Comparison of ENCODE assay signal across 8 cellular contexts in genomic region chr3:117526485-117527079, GRCh38.
DNase-seq lines count a peak whose midpoint lies in the region; ATAC-seq, FAIRE-seq and TF ChIP-seq lines count a peak whose summit lies in the region.

No MANE protein-coding gene starts in this region.

- H3K36me3 ChIP-seq in SK-N-SH (replicated peaks in 1 of 2; ENCODE audit: control insufficient read depth in 1 of 2, insufficient read depth in 2 of 2, low read length in 1 of 2) (no peaks in the 10 kb centered on the region), thyroid gland (no peaks in the 10 kb centered on the region)

- H2AFZ ChIP-seq in SK-N-SH (ENCODE audit: low read depth), result no peak overlapping the region

- H3K27me3 ChIP-seq in SK-N-SH (ENCODE audit: insufficient read depth) (no peaks in the 10 kb centered on the region), thyroid gland (no peaks in the 10 kb centered on the region)

- no peaks in the 10 kb centered on the region for H3K9me3 ChIP-seq in SK-N-SH
- H3K9me3 ChIP-seq in thyroid gland, result no peaks in the 10 kb centered on the region

- H3K9me2 ChIP-seq in SK-N-SH, result no peaks in the 10 kb centered on the region

- peak; percentile 36 for DNase-seq in GM03348 (ENCODE audit: low spot score)
- DNase-seq in SK-N-SH, result no peak
- DNase-seq in glomerular endothelial cell (ENCODE audit: extremely low read depth, low read depth, low spot score), result peak; percentile 10
- peak; percentile 5 to 7 for DNase-seq in thyroid gland
- DNase-seq in GM12892 (ENCODE audit: insufficient read length), result no peak
- no peak for DNase-seq in T-helper 9 cell

- H3K4me2 ChIP-seq in SK-N-SH, result no peak overlapping the region

- H3K9ac ChIP-seq in SK-N-SH, result no peak overlapping the region

- H3K4me3 ChIP-seq in SK-N-SH (ENCODE audit: low read depth in 2 of 2, low read length in 1 of 2), result no peak overlapping the region; a peak in 1 of 4 replicates
- H3K4me3 ChIP-seq in thyroid gland (replicated peaks in 1 of 3), result no peak overlapping the region

- peaks cover 6 to 17% of the 10 kb centered on the region in 2 experiments; a peak in 2 of 4 replicates for H3K4me1 ChIP-seq in SK-N-SH (ENCODE audit: control insufficient read depth in 1 of 2, insufficient read depth in 2 of 2, low read depth in 1 of 2, low read length in 1 of 2)
- H3K4me1 ChIP-seq in thyroid gland, result no peaks in the 10 kb centered on the region

- H4K20me1 ChIP-seq in SK-N-SH (ENCODE audit: insufficient read depth), result no peaks in the 10 kb centered on the region

- no peaks in the 10 kb centered on the region for H3K79me2 ChIP-seq in SK-N-SH (ENCODE audit: insufficient read depth)

- TF ChIP-seq EP300 in SK-N-SH (IDR thresholded peaks at IDR 0.05; ENCODE audit: borderline replicate concordance in 1 of 2, low read depth in 1 of 2, low read length in 1 of 2), result no peak

- POLR2A ChIA-PET in SK-N-SH (lab: Yijun Ruan, JAX), result no interaction called here

- TF ChIP-seq CTCF in SK-N-SH (IDR thresholded peaks at IDR 0.05), result peak; percentile 82
- TF ChIP-seq CTCF in thyroid gland (IDR thresholded peaks at IDR 0.05), result peak in 4 of 6 experiments; percentile 16 to 61 (median 40)

- no peak overlapping the region for H3K27ac ChIP-seq in SK-N-SH (ENCODE audit: low read depth in 2 of 2, low read length in 1 of 2)
- H3K27ac ChIP-seq in thyroid gland, result no peak overlapping the region

- intact Hi-C loops in thyroid gland (cut with DNase I), result no loop called here

- CTCF ChIA-PET in SK-N-SH (lab: Yijun Ruan, JAX), result interaction anchor here (0.6 to 2.6 kb wide), 16 partner anchors 8 to 1106 kb away, joined by 3 to 14 read pairs (median 4); no protein-coding TSS in a partner anchor

- TF ChIP-seq POLR2A in thyroid gland (IDR thresholded peaks at IDR 0.05) (no peak), GM12892 (IDR thresholded peaks at IDR 0.05; ENCODE audit: low read depth, low read length) (no peak)

- no peak for FAIRE-seq in GM12892 (lab: Jason Lieb, UNC)

- ATAC-seq in HG02798 (IDR thresholded peaks at IDR 0.05; ENCODE audit: poor library complexity, unreplicated experiment) (peak; percentile 68), HG02884 (IDR thresholded peaks at IDR 0.05; ENCODE audit: unreplicated experiment) (no peak)

- TF ChIP-seq RAD21 in SK-N-SH (IDR thresholded peaks at IDR 0.05; ENCODE audit: low read length), result peak; percentile 81

- no peaks in the 10 kb centered on the region for H3F3A ChIP-seq in SK-N-SH (replicated peaks; ENCODE audit: insufficient read depth)

- 67% methylated on average over 3 of the region's 3 CpGs for WGBS in SK-N-SH (ENCODE audit: low lambda C conversion rate)
- WGBS in thyroid gland, 2 donors, result 60 to 69% methylated on average over 3 of the region's 3 CpGs

TF ChIP-seq in SK-N-SH, 30 proteins besides CTCF, POLR2A, EP300 and RAD21:
- TF ChIP-seq FOXJ3 (CRISPR knock-in tag; IDR thresholded peaks at IDR 0.05) (no peak), MXI1 (IDR thresholded peaks at IDR 0.05; ENCODE audit: low read depth, low read length) (peak; percentile 64; the same call in 1 of the 2 replicates), TAF1 (IDR thresholded peaks at IDR 0.05; ENCODE audit: borderline replicate concordance, low read depth, low read length) (no peak), RCOR1 (IDR thresholded peaks at IDR 0.05; ENCODE audit: low read length) (no peak), SMC3 (IDR thresholded peaks at IDR 0.05; ENCODE audit: low read depth, low read length) (peak; percentile 73), FOXM1 (IDR thresholded peaks at IDR 0.05; ENCODE audit: low read depth) (no peak), EZH2phosphoT487 (IDR thresholded peaks at IDR 0.05; ENCODE audit: borderline replicate concordance, low read depth) (no peak)
- TF ChIP-seq, protein P1, sequence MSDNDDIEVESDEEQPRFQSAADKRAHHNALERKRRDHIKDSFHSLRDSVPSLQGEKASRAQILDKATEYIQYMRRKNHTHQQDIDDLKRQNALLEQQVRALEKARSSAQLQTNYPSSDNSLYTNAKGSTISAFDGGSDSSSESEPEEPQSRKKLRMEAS (IDR thresholded peaks at IDR 0.05; ENCODE audit: low read depth), result peak; percentile 72; the same call in 1 of the 2 replicates
TF ChIP-seq in SK-N-SH: peak in this region for 3.

Comparison
In these comparisons a context has a peak if more than half of its experiments do, and no peak if none do; other contexts are left out.
1. DNase-seq: peak in GM03348 (single experiment), glomerular endothelial cell (single experiment) and thyroid gland (2 of 2); none in SK-N-SH (single experiment), GM12892 (single experiment) and T-helper 9 cell (single experiment).